1 cellular context compared by ENCODE assay signal in the genomic region with DNA sequence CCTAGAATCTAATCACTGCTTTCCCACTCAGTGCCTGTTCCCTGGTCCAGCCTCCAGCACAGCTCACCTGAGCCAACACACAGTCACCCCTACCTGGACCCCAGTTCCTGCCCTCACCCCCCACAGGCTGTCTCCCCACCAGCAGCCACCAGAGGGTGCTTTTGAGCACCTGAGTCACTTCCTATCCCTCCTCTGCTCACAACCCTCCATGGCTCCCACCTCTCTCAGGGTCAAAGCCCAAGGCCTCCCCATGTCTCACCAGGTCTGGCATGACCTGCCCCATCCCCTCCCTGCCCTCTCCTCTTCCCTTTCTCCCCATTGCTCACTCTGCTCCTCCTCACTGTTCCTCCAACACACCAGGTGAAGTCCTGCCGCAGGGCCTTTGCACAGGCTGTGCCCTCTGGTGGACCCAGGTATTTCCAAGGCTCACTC.
TF ChIP-seq lines count a peak whose summit lies in the region.

No MANE protein-coding gene starts in this region.

TF ChIP-seq in HEK293, 187 proteins besides CTCF, POLR2A, EP300 and RAD21 (continued from another document and continues in another):
- TF ChIP-seq, protein P1, sequence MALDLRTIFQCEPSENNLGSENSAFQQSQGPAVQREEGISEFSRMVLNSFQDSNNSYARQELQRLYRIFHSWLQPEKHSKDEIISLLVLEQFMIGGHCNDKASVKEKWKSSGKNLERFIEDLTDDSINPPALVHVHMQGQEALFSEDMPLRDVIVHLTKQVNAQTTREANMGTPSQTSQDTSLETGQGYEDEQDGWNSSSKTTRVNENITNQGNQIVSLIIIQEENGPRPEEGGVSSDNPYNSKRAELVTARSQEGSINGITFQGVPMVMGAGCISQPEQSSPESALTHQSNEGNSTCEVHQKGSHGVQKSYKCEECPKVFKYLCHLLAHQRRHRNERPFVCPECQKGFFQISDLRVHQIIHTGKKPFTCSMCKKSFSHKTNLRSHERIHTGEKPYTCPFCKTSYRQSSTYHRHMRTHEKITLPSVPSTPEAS (tag by site-specific recombination; IDR thresholded peaks at IDR 0.05): no peak
- TF ChIP-seq OSR2 (tag by site-specific recombination; IDR thresholded peaks at IDR 0.05) (no peak), ZNF132 (tag by site-specific recombination; IDR thresholded peaks at IDR 0.05; ENCODE audit: borderline replicate concordance) (no peak), ZNF2 (tag by site-specific recombination; IDR thresholded peaks at IDR 0.05) (peak; percentile 69; the same call in 1 of the 2 replicates), ZNF16 (tag by site-specific recombination; IDR thresholded peaks at IDR 0.05; ENCODE audit: low read depth) (peak; percentile 96), ZFP37 (tag by site-specific recombination; IDR thresholded peaks at IDR 0.05) (no peak), ZNF521 (tag by site-specific recombination; IDR thresholded peaks at IDR 0.05) (no peak), ZNF155 (tag by site-specific recombination; IDR thresholded peaks at IDR 0.05) (no peak), ZNF169 (tag by site-specific recombination; IDR thresholded peaks at IDR 0.05) (no peak), ZNF292 (tag by site-specific recombination; IDR thresholded peaks at IDR 0.05; ENCODE audit: borderline replicate concordance, low read depth) (no peak), HOXC10 (CRISPR knock-in tag; IDR thresholded peaks at IDR 0.05) (no peak), ZNF184 (tag by site-specific recombination; IDR thresholded peaks at IDR 0.05) (no peak), ZXDB (tag by site-specific recombination; IDR thresholded peaks at IDR 0.05) (no peak), ZNF514 (tag by site-specific recombination; IDR thresholded peaks at IDR 0.05) (no peak), ZNF473 (tag by site-specific recombination; IDR thresholded peaks at IDR 0.05) (no peak), ZNF571 (tag by site-specific recombination; IDR thresholded peaks at IDR 0.05) (no peak), ZNF654 (tag by site-specific recombination; IDR thresholded peaks at IDR 0.05; ENCODE audit: low read depth) (no peak), ZIC2 (tag by site-specific recombination; IDR thresholded peaks at IDR 0.05) (no peak), ZNF423 (tag by site-specific recombination; IDR thresholded peaks at IDR 0.05) (no peak), ZFP3 (tag by site-specific recombination; IDR thresholded peaks at IDR 0.05; ENCODE audit: low read depth) (no peak), ZNF510 (tag by site-specific recombination; IDR thresholded peaks at IDR 0.05; ENCODE audit: insufficient replicate concordance) (no peak), KLF1 (tag by site-specific recombination; IDR thresholded peaks at IDR 0.05) (no peak), ZNF837 (tag by site-specific recombination; IDR thresholded peaks at IDR 0.05) (no peak), SALL2 (tag by site-specific recombination; IDR thresholded peaks at IDR 0.05; ENCODE audit: borderline replicate concordance) (no peak), GLI2 (tag by site-specific recombination; IDR thresholded peaks at IDR 0.05; ENCODE audit: borderline replicate concordance, low read depth) (no peak)
- TF ChIP-seq, protein P2, sequence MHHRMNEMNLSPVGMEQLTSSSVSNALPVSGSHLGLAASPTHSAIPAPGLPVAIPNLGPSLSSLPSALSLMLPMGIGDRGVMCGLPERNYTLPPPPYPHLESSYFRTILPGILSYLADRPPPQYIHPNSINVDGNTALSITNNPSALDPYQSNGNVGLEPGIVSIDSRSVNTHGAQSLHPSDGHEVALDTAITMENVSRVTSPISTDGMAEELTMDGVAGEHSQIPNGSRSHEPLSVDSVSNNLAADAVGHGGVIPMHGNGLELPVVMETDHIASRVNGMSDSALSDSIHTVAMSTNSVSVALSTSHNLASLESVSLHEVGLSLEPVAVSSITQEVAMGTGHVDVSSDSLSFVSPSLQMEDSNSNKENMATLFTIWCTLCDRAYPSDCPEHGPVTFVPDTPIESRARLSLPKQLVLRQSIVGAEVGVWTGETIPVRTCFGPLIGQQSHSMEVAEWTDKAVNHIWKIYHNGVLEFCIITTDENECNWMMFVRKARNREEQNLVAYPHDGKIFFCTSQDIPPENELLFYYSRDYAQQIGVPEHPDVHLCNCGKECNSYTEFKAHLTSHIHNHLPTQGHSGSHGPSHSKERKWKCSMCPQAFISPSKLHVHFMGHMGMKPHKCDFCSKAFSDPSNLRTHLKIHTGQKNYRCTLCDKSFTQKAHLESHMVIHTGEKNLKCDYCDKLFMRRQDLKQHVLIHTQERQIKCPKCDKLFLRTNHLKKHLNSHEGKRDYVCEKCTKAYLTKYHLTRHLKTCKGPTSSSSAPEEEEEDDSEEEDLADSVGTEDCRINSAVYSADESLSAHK (tag by site-specific recombination; IDR thresholded peaks at IDR 0.05): no peak
- TF ChIP-seq, protein P3, sequence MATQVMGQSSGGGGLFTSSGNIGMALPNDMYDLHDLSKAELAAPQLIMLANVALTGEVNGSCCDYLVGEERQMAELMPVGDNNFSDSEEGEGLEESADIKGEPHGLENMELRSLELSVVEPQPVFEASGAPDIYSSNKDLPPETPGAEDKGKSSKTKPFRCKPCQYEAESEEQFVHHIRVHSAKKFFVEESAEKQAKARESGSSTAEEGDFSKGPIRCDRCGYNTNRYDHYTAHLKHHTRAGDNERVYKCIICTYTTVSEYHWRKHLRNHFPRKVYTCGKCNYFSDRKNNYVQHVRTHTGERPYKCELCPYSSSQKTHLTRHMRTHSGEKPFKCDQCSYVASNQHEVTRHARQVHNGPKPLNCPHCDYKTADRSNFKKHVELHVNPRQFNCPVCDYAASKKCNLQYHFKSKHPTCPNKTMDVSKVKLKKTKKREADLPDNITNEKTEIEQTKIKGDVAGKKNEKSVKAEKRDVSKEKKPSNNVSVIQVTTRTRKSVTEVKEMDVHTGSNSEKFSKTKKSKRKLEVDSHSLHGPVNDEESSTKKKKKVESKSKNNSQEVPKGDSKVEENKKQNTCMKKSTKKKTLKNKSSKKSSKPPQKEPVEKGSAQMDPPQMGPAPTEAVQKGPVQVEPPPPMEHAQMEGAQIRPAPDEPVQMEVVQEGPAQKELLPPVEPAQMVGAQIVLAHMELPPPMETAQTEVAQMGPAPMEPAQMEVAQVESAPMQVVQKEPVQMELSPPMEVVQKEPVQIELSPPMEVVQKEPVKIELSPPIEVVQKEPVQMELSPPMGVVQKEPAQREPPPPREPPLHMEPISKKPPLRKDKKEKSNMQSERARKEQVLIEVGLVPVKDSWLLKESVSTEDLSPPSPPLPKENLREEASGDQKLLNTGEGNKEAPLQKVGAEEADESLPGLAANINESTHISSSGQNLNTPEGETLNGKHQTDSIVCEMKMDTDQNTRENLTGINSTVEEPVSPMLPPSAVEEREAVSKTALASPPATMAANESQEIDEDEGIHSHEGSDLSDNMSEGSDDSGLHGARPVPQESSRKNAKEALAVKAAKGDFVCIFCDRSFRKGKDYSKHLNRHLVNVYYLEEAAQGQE (tag by site-specific recombination; IDR thresholded peaks at IDR 0.05): no peak
- TF ChIP-seq, protein P4, sequence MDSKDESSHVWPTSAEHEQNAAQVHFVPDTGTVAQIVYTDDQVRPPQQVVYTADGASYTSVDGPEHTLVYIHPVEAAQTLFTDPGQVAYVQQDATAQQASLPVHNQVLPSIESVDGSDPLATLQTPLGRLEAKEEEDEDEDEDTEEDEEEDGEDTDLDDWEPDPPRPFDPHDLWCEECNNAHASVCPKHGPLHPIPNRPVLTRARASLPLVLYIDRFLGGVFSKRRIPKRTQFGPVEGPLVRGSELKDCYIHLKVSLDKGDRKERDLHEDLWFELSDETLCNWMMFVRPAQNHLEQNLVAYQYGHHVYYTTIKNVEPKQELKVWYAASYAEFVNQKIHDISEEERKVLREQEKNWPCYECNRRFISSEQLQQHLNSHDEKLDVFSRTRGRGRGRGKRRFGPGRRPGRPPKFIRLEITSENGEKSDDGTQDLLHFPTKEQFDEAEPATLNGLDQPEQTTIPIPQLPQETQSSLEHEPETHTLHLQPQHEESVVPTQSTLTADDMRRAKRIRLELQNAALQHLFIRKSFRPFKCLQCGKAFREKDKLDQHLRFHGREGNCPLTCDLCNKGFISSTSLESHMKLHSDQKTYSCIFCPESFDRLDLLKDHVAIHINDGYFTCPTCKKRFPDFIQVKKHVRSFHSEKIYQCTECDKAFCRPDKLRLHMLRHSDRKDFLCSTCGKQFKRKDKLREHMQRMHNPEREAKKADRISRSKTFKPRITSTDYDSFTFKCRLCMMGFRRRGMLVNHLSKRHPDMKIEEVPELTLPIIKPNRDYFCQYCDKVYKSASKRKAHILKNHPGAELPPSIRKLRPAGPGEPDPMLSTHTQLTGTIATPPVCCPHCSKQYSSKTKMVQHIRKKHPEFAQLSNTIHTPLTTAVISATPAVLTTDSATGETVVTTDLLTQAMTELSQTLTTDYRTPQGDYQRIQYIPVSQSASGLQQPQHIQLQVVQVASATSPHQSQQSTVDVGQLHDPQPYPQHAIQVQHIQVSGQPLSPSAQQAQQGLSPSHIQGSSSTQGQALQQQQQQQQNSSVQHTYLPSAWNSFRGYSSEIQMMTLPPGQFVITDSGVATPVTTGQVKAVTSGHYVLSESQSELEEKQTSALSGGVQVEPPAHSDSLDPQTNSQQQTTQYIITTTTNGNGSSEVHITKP (tag by site-specific recombination; IDR thresholded peaks at IDR 0.05): no peak
- TF ChIP-seq, protein P5, sequence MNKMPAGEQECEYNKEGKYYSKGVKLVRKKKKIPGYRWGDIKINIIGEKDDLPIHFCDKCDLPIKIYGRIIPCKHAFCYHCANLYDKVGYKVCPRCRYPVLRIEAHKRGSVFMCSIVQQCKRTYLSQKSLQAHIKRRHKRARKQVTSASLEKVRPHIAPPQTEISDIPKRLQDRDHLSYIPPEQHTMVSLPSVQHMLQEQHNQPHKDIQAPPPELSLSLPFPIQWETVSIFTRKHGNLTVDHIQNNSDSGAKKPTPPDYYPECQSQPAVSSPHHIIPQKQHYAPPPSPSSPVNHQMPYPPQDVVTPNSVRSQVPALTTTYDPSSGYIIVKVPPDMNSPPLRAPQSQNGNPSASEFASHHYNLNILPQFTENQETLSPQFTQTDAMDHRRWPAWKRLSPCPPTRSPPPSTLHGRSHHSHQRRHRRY (tag by site-specific recombination; IDR thresholded peaks at IDR 0.05): no peak
- TF ChIP-seq, protein P6, sequence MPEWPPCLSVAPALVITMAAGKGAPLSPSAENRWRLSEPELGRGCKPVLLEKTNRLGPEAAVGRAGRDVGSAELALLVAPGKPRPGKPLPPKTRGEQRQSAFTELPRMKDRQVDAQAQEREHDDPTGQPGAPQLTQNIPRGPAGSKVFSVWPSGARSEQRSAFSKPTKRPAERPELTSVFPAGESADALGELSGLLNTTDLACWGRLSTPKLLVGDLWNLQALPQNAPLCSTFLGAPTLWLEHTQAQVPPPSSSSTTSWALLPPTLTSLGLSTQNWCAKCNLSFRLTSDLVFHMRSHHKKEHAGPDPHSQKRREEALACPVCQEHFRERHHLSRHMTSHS (tag by site-specific recombination; IDR thresholded peaks at IDR 0.05): no peak
- TF ChIP-seq, protein P7, sequence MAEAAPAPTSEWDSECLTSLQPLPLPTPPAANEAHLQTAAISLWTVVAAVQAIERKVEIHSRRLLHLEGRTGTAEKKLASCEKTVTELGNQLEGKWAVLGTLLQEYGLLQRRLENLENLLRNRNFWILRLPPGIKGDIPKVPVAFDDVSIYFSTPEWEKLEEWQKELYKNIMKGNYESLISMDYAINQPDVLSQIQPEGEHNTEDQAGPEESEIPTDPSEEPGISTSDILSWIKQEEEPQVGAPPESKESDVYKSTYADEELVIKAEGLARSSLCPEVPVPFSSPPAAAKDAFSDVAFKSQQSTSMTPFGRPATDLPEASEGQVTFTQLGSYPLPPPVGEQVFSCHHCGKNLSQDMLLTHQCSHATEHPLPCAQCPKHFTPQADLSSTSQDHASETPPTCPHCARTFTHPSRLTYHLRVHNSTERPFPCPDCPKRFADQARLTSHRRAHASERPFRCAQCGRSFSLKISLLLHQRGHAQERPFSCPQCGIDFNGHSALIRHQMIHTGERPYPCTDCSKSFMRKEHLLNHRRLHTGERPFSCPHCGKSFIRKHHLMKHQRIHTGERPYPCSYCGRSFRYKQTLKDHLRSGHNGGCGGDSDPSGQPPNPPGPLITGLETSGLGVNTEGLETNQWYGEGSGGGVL (tag by site-specific recombination; IDR thresholded peaks at IDR 0.05): no peak
- TF ChIP-seq, protein P8, sequence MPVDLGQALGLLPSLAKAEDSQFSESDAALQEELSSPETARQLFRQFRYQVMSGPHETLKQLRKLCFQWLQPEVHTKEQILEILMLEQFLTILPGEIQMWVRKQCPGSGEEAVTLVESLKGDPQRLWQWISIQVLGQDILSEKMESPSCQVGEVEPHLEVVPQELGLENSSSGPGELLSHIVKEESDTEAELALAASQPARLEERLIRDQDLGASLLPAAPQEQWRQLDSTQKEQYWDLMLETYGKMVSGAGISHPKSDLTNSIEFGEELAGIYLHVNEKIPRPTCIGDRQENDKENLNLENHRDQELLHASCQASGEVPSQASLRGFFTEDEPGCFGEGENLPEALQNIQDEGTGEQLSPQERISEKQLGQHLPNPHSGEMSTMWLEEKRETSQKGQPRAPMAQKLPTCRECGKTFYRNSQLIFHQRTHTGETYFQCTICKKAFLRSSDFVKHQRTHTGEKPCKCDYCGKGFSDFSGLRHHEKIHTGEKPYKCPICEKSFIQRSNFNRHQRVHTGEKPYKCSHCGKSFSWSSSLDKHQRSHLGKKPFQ (tag by site-specific recombination; IDR thresholded peaks at IDR 0.05): no peak
- TF ChIP-seq, protein P9, sequence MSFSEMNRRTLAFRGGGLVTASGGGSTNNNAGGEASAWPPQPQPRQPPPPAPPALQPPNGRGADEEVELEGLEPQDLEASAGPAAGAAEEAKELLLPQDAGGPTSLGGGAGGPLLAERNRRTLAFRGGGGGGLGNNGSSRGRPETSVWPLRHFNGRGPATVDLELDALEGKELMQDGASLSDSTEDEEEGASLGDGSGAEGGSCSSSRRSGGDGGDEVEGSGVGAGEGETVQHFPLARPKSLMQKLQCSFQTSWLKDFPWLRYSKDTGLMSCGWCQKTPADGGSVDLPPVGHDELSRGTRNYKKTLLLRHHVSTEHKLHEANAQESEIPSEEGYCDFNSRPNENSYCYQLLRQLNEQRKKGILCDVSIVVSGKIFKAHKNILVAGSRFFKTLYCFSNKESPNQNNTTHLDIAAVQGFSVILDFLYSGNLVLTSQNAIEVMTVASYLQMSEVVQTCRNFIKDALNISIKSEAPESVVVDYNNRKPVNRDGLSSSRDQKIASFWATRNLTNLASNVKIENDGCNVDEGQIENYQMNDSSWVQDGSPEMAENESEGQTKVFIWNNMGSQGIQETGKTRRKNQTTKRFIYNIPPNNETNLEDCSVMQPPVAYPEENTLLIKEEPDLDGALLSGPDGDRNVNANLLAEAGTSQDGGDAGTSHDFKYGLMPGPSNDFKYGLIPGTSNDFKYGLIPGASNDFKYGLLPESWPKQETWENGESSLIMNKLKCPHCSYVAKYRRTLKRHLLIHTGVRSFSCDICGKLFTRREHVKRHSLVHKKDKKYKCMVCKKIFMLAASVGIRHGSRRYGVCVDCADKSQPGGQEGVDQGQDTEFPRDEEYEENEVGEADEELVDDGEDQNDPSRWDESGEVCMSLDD (tag by site-specific recombination; IDR thresholded peaks at IDR 0.05): peak; percentile 62; the same call in 1 of the 2 replicates
